9 cellular contexts compared by ENCODE assay signal in genomic region chr20:58481541-58482021, GRCh38. TPM values are rescaled to one million over a fixed set of nuclear protein-coding genes. Genes with fewer than 3 reads are reported as not detected.
DNase-seq lines count a peak whose midpoint lies in the region; ATAC-seq and TF ChIP-seq lines count a peak whose summit lies in the region.
"Had no signal": no experiment of that assay in that cellular context is flagged by ENCODE, and none has a peak within 500 bp of the region (broad histone marks: within the 10 kb centered on the region; RNA-seq: fewer than 3 reads in every experiment).

No MANE protein-coding gene starts in this region.

- H3K9me3 Mint-ChIP-seq in T-cell (peaks cover 12 to 15% (median 14%) of the 10 kb centered on the region in 3 donors), MCF 10A (ENCODE audit: unreplicated experiment) (peaks cover 39% of the 10 kb centered on the region)

- H3K36me3 ChIP-seq in right lobe of liver, result no peaks in the 10 kb centered on the region

- H3K4me1 Mint-ChIP-seq in T-cell (peaks cover 4 to 8% (median 7%) of the 10 kb centered on the region in 3 donors), MCF 10A (ENCODE audit: insufficient read depth, unreplicated experiment) (no peaks in the 10 kb centered on the region)
- H3K4me1 Mint-ChIP-seq: B cell had no signal

- H3K27me3 ChIP-seq in right lobe of liver, result no peaks in the 10 kb centered on the region

- BruUV-seq in MCF 10A (replicated peaks; lab: Mats Ljungman, UMichigan), result no TSS peak

- intact Hi-C loops in MCF 10A (cut with micrococcal nuclease), result no loop called here
- intact Hi-C loops in right lobe of liver (cut with DNase I), result loop anchor here in 1 of 2 donors (10.0 kb wide), 1 partner anchor 373 kb away; the partner anchor contains the start of genes GNAS and GNAS-AS1

- no peaks in the 10 kb centered on the region for H3K4me1 ChIP-seq in right lobe of liver

- peak in 2 of 4 experiments; percentile 53 to 76 for ATAC-seq in T-cell (replicated peaks in 1 of 4)
- ATAC-seq in right lobe of liver, result peak; percentile 92 to 98 (median 94)
- no peak for ATAC-seq in HG02642 (IDR thresholded peaks at IDR 0.05; ENCODE audit: poor library complexity, unreplicated experiment)

- H3K36me3 Mint-ChIP-seq in T-cell (peaks cover 10% of the 10 kb centered on the region), MCF 10A (ENCODE audit: insufficient read depth, unreplicated experiment) (peaks cover 5% of the 10 kb centered on the region)

- H3K4me3 Mint-ChIP-seq in T-cell (no peak overlapping the region), MCF 10A (ENCODE audit: unreplicated experiment) (no peak overlapping the region)
- H3K4me3 Mint-ChIP-seq: B cell had no signal

- DNase-seq in NCI-H526 (lab: John Stamatoyannopoulos, UW), result peak; percentile 15 to 84
- DNase-seq in NCI-H526 treated with DMSO at 0.1 percent for 48 hours (lab: John Stamatoyannopoulos, UW), result no peak
- peak in 25 of 34 experiments; percentile 6 to 71 (median 31) for DNase-seq in T-cell
- DNase-seq in MCF 10A (ENCODE audit: unreplicated experiment), result peak; percentile 53
- DNase-seq in right lobe of liver, result peak; percentile 58 to 70 (median 68)
- peak; percentile 39 for DNase-seq in stimulated activated CD8-positive, alpha-beta memory T cell treated with anti-CD3 and anti-CD28 coated beads, Interleukin-4, amount 100 ng/mL, for 24 hours (ENCODE audit: low read depth)
- DNase-seq in NCI-H1105 (lab: John Stamatoyannopoulos, UW), result no peak

- TF ChIP-seq POLR2A in right lobe of liver (IDR thresholded peaks at IDR 0.05), result no peak

- POLR2A ChIA-PET in T-cell (lab: Charles Lee), result interaction anchor here in 1 of 2 donors (0.7 kb wide), 1 partner anchor 178 kb away, joined by 3 read pairs; no protein-coding TSS in a partner anchor
- POLR2A ChIA-PET in MCF 10A (lab: Yijun Ruan, JAX), result no interaction called here

- 20% methylated on average over 8 of the region's 16 CpGs for WGBS in right lobe of liver (ENCODE audit: insufficient coverage, low coverage, low lambda C conversion rate, missing lambda C conversion rate)

- H3K9me3 ChIP-seq in right lobe of liver, result peaks cover 0 to 4% (median 0%) of the 10 kb centered on the region in 4 donors

- no peak overlapping the region for H3K27ac ChIP-seq in right lobe of liver

- H3K4me3 ChIP-seq in right lobe of liver, result peak overlapping the region in 1 of 3 donors; percentile 30

- H3K27me3 Mint-ChIP-seq in T-cell (peaks cover 9 to 17% of the 10 kb centered on the region in 2 donors), MCF 10A (ENCODE audit: insufficient read depth, unreplicated experiment) (no peaks in the 10 kb centered on the region)

- TF ChIP-seq CTCF in MCF 10A (IDR thresholded peaks at IDR 0.05; ENCODE audit: unreplicated experiment) (peak; percentile 24), right lobe of liver (IDR thresholded peaks at IDR 0.05) (peak; percentile 62 to 75 (median 70))

- CTCF ChIA-PET in T-cell (lab: Charles Lee), result interaction anchor here (0.6 to 1.0 kb wide), 2 partner anchors 21 to 358 kb away, joined by 3 to 4 read pairs; no protein-coding TSS in a partner anchor
- CTCF ChIA-PET in MCF 10A (lab: Yijun Ruan, JAX), result interaction anchor here (1.0 to 1.1 kb wide), 3 partner anchors 11 to 976 kb away, joined by 3 read pairs; no protein-coding TSS in a partner anchor

- H3K27ac Mint-ChIP-seq in T-cell (peak overlapping the region in 1 of 2 donors; percentile 75), MCF 10A (ENCODE audit: low read depth, unreplicated experiment) (no peak overlapping the region)
- H3K27ac Mint-ChIP-seq: B cell had no signal

RNA-seq across cellular contexts. Expression of gene APCDD1L, which starts 33.6 kb away (rescaled TPM):
- total RNA-seq in T-cell (not detected), MCF 10A (2022) (0.12 and 0.86 TPM in 2 replicates), right lobe of liver (under 1 TPM in 1 of 6 experiments, not detected in 5; 0.04 TPM)
- total RNA-seq: B cell had no signal

Comparison
In these comparisons a context has a peak if more than half of its experiments do, and no peak if none do; other contexts are left out.
1. DNase-seq: peak in NCI-H526 (2 of 2), T-cell (25 of 34), MCF 10A (single experiment), right lobe of liver (3 of 3) and stimulated activated CD8-positive, alpha-beta memory T cell treated with anti-CD3 and anti-CD28 coated beads, Interleukin-4, amount 100 ng/mL, for 24 hours (single experiment); none in NCI-H526 treated with DMSO at 0.1 percent for 48 hours (single experiment) and NCI-H1105 (single experiment).